1 cellular context compared by ENCODE assay signal in genomic region chr6:121334299-121335104, GRCh38.
TF ChIP-seq lines count a peak whose summit lies in the region.

A gene with protein sequence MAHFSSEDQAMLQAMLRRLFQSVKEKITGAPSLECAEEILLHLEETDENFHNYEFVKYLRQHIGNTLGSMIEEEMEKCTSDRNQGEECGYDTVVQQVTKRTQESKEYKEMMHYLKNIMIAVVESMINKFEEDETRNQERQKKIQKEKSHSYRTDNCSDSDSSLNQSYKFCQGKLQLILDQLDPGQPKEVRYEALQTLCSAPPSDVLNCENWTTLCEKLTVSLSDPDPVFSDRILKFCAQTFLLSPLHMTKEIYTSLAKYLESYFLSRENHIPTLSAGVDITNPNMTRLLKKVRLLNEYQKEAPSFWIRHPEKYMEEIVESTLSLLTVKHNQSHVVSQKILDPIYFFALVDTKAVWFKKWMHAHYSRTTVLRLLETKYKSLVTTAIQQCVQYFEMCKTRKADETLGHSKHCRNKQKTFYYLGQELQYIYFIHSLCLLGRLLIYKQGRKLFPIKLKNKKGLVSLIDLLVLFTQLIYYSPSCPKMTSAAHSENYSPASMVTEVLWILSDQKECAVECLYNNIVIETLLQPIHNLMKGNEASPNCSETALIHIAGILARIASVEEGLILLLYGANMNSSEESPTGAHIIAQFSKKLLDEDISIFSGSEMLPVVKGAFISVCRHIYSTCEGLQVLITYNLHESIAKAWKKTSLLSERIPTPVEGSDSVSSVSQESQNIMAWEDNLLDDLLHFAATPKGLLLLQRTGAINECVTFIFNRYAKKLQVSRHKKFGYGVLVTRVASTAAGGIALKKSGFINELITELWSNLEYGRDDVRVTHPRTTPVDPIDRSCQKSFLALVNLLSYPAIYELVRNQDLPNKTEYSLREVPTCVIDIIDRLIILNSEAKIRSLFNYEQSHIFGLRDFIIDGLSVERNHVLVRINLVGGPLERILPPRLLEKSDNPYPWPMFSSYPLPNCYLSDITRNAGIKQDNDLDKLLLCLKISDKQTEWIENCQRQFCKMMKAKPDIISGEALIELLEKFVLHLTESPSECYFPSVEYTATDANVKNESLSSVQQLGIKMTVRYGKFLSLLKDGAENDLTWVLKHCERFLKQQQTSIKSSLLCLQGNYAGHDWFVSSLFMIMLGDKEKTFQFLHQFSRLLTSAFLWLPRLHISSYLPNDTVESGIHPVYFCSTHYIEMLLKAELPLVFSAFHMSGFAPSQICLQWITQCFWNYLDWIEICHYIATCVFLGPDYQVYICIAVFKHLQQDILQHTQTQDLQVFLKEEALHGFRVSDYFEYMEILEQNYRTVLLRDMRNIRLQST (minus strand): TSS chr6:121334480. CDS start chr6:121334430, 50 bp downstream.

TF ChIP-seq in HepG2, 621 proteins besides CTCF, POLR2A, EP300 and RAD21 (continued from another document and continues in another):
- TF ChIP-seq ZBTB21 (CRISPR knock-in tag; IDR thresholded peaks at IDR 0.05) (peak; percentile 93), ZNF616 (CRISPR knock-in tag; IDR thresholded peaks at IDR 0.05; ENCODE audit: low read depth) (no peak), U2AF2 (IDR thresholded peaks at IDR 0.05; ENCODE audit: low read depth, low read length) (peak; percentile 40; the same call in 1 of the 2 replicates), ZNF276 (CRISPR knock-in tag; IDR thresholded peaks at IDR 0.05; ENCODE audit: low read depth) (0 out of 2 replicates have a peak, but pooled peaks have one; percentile 63), GABPA (IDR thresholded peaks at IDR 0.05; ENCODE audit: low read depth, low read length) (no peak), GABPA (CRISPR knock-in tag; IDR thresholded peaks at IDR 0.05; ENCODE audit: low read depth) (peak; percentile 62), NFYC (CRISPR knock-in tag; IDR thresholded peaks at IDR 0.05) (peak; percentile 52), NFKBIZ (CRISPR knock-in tag; IDR thresholded peaks at IDR 0.05) (0 out of 2 replicates have a peak, but pooled peaks have one; percentile 37), SP4 (CRISPR knock-in tag; IDR thresholded peaks at IDR 0.05) (peak; percentile 74; the same call in 1 of the 2 replicates), ZNF780A (CRISPR knock-in tag; IDR thresholded peaks at IDR 0.05) (no peak), ZNF280B (CRISPR knock-in tag; IDR thresholded peaks at IDR 0.05; ENCODE audit: borderline replicate concordance) (peak; percentile 96), ZNF597 (CRISPR knock-in tag; IDR thresholded peaks at IDR 0.05) (no peak), ZNF510 (CRISPR knock-in tag; IDR thresholded peaks at IDR 0.05; ENCODE audit: low read depth) (peak; percentile 79; the same call in 1 of the 2 replicates), ZNF567 (CRISPR knock-in tag; IDR thresholded peaks at IDR 0.05; ENCODE audit: borderline replicate concordance) (peak; percentile 95; the same call in 1 of the 2 replicates), ATF7-NPFF (CRISPR knock-in tag; IDR thresholded peaks at IDR 0.05; ENCODE audit: low read depth) (no peak), CC2D1A (CRISPR knock-in tag; IDR thresholded peaks at IDR 0.05) (no peak), KMT2B (CRISPR knock-in tag; IDR thresholded peaks at IDR 0.05) (peak; percentile 98), ZNF569 (CRISPR knock-in tag; IDR thresholded peaks at IDR 0.05; ENCODE audit: borderline replicate concordance) (0 out of 2 replicates have a peak, but pooled peaks have one; percentile 76), NR2F2 (IDR thresholded peaks at IDR 0.05; ENCODE audit: borderline replicate concordance, low read depth) (no peak; the same call in 1 of the 2 replicates), ZNF589 (CRISPR knock-in tag; conservative IDR thresholded peaks at IDR 0.05) (0 out of 2 replicates have a peak, but pooled peaks have one; percentile 64), ZNF343 (CRISPR knock-in tag; IDR thresholded peaks at IDR 0.05) (peak; percentile 89), ZNF33B (CRISPR knock-in tag; IDR thresholded peaks at IDR 0.05) (peak; percentile 66; the same call in 1 of the 2 replicates), ZSCAN5A (CRISPR knock-in tag; IDR thresholded peaks at IDR 0.05; ENCODE audit: borderline replicate concordance) (peak; percentile 93; the same call in 1 of the 2 replicates), REST (IDR thresholded peaks at IDR 0.05; ENCODE audit: borderline replicate concordance in 1 of 2, low read depth in 1 of 2, low read length in 2 of 2) (no peak; a peak in 1 of 4 replicates), TEAD3 (CRISPR knock-in tag; optimal IDR thresholded peaks at IDR 0.05; ENCODE audit: borderline replicate concordance) (peak; percentile 57), DR1 (CRISPR knock-in tag; IDR thresholded peaks at IDR 0.05) (no peak; the same call in 1 of the 2 replicates), RFXANK (CRISPR knock-in tag; IDR thresholded peaks at IDR 0.05) (peak; percentile 74; the same call in 1 of the 2 replicates), KAT8 (CRISPR knock-in tag; IDR thresholded peaks at IDR 0.05) (peak; percentile 94), HMG20B (CRISPR knock-in tag; conservative IDR thresholded peaks at IDR 0.05) (no peak), TOPORS (CRISPR knock-in tag; IDR thresholded peaks at IDR 0.05) (peak; percentile 79; the same call in 1 of the 2 replicates), ZBTB7A (CRISPR knock-in tag; IDR thresholded peaks at IDR 0.05) (0 out of 2 replicates have a peak, but pooled peaks have one; percentile 56), AHR (CRISPR knock-in tag; IDR thresholded peaks at IDR 0.05) (peak; percentile 89; the same call in 1 of the 2 replicates), ONECUT2 (CRISPR knock-in tag; IDR thresholded peaks at IDR 0.05) (peak; percentile 50; the same call in 1 of the 2 replicates)
- TF ChIP-seq, protein P1, sequence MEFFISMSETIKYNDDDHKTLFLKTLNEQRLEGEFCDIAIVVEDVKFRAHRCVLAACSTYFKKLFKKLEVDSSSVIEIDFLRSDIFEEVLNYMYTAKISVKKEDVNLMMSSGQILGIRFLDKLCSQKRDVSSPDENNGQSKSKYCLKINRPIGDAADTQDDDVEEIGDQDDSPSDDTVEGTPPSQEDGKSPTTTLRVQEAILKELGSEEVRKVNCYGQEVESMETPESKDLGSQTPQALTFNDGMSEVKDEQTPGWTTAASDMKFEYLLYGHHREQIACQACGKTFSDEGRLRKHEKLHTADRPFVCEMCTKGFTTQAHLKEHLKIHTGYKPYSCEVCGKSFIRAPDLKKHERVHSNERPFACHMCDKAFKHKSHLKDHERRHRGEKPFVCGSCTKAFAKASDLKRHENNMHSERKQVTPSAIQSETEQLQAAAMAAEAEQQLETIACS (CRISPR knock-in tag; IDR thresholded peaks at IDR 0.05) = peak; percentile 51; the same call in 1 of the 2 replicates
- TF ChIP-seq, protein P2, sequence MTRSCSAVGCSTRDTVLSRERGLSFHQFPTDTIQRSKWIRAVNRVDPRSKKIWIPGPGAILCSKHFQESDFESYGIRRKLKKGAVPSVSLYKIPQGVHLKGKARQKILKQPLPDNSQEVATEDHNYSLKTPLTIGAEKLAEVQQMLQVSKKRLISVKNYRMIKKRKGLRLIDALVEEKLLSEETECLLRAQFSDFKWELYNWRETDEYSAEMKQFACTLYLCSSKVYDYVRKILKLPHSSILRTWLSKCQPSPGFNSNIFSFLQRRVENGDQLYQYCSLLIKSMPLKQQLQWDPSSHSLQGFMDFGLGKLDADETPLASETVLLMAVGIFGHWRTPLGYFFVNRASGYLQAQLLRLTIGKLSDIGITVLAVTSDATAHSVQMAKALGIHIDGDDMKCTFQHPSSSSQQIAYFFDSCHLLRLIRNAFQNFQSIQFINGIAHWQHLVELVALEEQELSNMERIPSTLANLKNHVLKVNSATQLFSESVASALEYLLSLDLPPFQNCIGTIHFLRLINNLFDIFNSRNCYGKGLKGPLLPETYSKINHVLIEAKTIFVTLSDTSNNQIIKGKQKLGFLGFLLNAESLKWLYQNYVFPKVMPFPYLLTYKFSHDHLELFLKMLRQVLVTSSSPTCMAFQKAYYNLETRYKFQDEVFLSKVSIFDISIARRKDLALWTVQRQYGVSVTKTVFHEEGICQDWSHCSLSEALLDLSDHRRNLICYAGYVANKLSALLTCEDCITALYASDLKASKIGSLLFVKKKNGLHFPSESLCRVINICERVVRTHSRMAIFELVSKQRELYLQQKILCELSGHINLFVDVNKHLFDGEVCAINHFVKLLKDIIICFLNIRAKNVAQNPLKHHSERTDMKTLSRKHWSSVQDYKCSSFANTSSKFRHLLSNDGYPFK (CRISPR knock-in tag; IDR thresholded peaks at IDR 0.05; ENCODE audit: borderline replicate concordance) = peak; percentile 80; the same call in 1 of the 2 replicates
- TF ChIP-seq, protein P3, sequence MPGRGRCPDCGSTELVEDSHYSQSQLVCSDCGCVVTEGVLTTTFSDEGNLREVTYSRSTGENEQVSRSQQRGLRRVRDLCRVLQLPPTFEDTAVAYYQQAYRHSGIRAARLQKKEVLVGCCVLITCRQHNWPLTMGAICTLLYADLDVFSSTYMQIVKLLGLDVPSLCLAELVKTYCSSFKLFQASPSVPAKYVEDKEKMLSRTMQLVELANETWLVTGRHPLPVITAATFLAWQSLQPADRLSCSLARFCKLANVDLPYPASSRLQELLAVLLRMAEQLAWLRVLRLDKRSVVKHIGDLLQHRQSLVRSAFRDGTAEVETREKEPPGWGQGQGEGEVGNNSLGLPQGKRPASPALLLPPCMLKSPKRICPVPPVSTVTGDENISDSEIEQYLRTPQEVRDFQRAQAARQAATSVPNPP (CRISPR knock-in tag; IDR thresholded peaks at IDR 0.05) = 0 out of 2 replicates have a peak, but pooled peaks have one; percentile 53
- TF ChIP-seq, protein P4, sequence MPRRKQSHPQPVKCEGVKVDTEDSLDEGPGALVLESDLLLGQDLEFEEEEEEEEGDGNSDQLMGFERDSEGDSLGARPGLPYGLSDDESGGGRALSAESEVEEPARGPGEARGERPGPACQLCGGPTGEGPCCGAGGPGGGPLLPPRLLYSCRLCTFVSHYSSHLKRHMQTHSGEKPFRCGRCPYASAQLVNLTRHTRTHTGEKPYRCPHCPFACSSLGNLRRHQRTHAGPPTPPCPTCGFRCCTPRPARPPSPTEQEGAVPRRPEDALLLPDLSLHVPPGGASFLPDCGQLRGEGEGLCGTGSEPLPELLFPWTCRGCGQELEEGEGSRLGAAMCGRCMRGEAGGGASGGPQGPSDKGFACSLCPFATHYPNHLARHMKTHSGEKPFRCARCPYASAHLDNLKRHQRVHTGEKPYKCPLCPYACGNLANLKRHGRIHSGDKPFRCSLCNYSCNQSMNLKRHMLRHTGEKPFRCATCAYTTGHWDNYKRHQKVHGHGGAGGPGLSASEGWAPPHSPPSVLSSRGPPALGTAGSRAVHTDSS (CRISPR knock-in tag; conservative IDR thresholded peaks at IDR 0.05) = no peak
